In genomic region chr11:31995525-31996123, GRCh38 we compare ENCODE assay signal across 8 cellular contexts.
A peak's percentile ranks its signal among the peaks of the same experiment; 100 is the strongest.
DNase-seq lines count a peak whose midpoint lies in the region; ATAC-seq, FAIRE-seq and TF ChIP-seq lines count a peak whose summit lies in the region.

No MANE protein-coding gene starts in this region.

- POLR2A ChIA-PET in CD8-positive, alpha-beta T cell (lab: Charles Lee): no interaction called here

- no peaks in the 10 kb centered on the region for H3K9me3 ChIP-seq in CD8-positive, alpha-beta T cell (ENCODE audit: low read length)
- no peaks in the 10 kb centered on the region for H3K9me3 ChIP-seq in adipocyte (ENCODE audit: control insufficient read depth, low read length)

- CTCF ChIA-PET in CD8-positive, alpha-beta T cell (lab: Charles Lee): interaction anchor here (1.0 kb wide), 1 partner anchor 9 kb away, joined by 3 read pairs; no protein-coding TSS in a partner anchor

- peaks cover 15% of the 10 kb centered on the region for H3K27me3 Mint-ChIP-seq in CD8-positive, alpha-beta T cell (ENCODE audit: low read depth)
- peaks cover 2 to 11% (median 8%) of the 10 kb centered on the region in 3 donors for H3K27me3 Mint-ChIP-seq in CD14-positive monocyte (ENCODE audit: low read depth in 3 of 3)
- H3K27me3 Mint-ChIP-seq in stimulated activated memory B cell treated with anti-CD40 and anti-IgM and Interleukin-4, amounts not matched to agents 10 μg/mL and 1 μg/mL and 100 μg/mL, for 72 hours: peaks cover 13% of the 10 kb centered on the region

- no peak overlapping the region for H3K9ac ChIP-seq in adipocyte (ENCODE audit: low read length)

- H3K27ac ChIP-seq in CD8-positive, alpha-beta T cell (ENCODE audit: low read depth, low read length): no peak overlapping the region

- peaks cover 15% of the 10 kb centered on the region for H3K4me1 Mint-ChIP-seq in CD8-positive, alpha-beta T cell (ENCODE audit: low read depth)
- peaks cover 2% of the 10 kb centered on the region for H3K4me1 Mint-ChIP-seq in CD14-positive monocyte
- H3K4me1 Mint-ChIP-seq in stimulated activated memory B cell treated with anti-CD40 and anti-IgM and Interleukin-4, amounts not matched to agents 10 μg/mL and 1 μg/mL and 100 μg/mL, for 72 hours: peaks cover 8% of the 10 kb centered on the region

- no peaks in the 10 kb centered on the region for H3K9me3 Mint-ChIP-seq in CD8-positive, alpha-beta T cell
- peaks cover 0 to 3% (median 0%) of the 10 kb centered on the region in 7 donors for H3K9me3 Mint-ChIP-seq in CD14-positive monocyte
- no peaks in the 10 kb centered on the region for H3K9me3 Mint-ChIP-seq in stimulated activated memory B cell treated with anti-CD40 and anti-IgM and Interleukin-4, amounts not matched to agents 10 μg/mL and 1 μg/mL and 100 μg/mL, for 72 hours

- H3K4me3 ChIP-seq in CD8-positive, alpha-beta T cell (ENCODE audit: low read depth, low read length): no peak overlapping the region
- peak overlapping the region; percentile 8 for H3K4me3 ChIP-seq in adipocyte (ENCODE audit: low read length)

- no peaks in the 10 kb centered on the region for H3K36me3 ChIP-seq in CD8-positive, alpha-beta T cell (ENCODE audit: insufficient read depth, low read length)
- no peaks in the 10 kb centered on the region for H3K36me3 ChIP-seq in adipocyte (ENCODE audit: control insufficient read depth, insufficient read depth, low read length, severe bottlenecking)

- FAIRE-seq in frontal cortex (lab: Jason Lieb, UNC): no peak

- no peak for TF ChIP-seq CTCF in CD8-positive, alpha-beta T cell (IDR thresholded peaks at IDR 0.05)
- no peak for TF ChIP-seq CTCF in CD14-positive monocyte (IDR thresholded peaks at IDR 0.05)

- peak overlapping the region; percentile 54 for H3K4me3 Mint-ChIP-seq in CD8-positive, alpha-beta T cell
- peak overlapping the region in 1 of 2 donors; percentile 2 for H3K4me3 Mint-ChIP-seq in CD14-positive monocyte
- H3K4me3 Mint-ChIP-seq in stimulated activated memory B cell treated with anti-CD40 and anti-IgM and Interleukin-4, amounts not matched to agents 10 μg/mL and 1 μg/mL and 100 μg/mL, for 72 hours: no peak overlapping the region

- DNase-seq in CD8-positive, alpha-beta T cell: peak in 2 of 7 experiments; percentile 2 to 18
- DNase-seq in adipocyte (ENCODE audit: low read depth) (peak; percentile 32), CD14-positive monocyte (ENCODE audit: low spot score) (no peak), SHP77 treated with DMSO at 0.1 percent for 48 hours (lab: John Stamatoyannopoulos, UW) (no peak), frontal cortex (ENCODE audit: low spot score in 2 of 2) (no peak)

- no peak for ATAC-seq in CD8-positive, alpha-beta T cell
- ATAC-seq in GM19328 (IDR thresholded peaks at IDR 0.05; ENCODE audit: unreplicated experiment) (peak; percentile 79), HG03342 (IDR thresholded peaks at IDR 0.05; ENCODE audit: unreplicated experiment) (peak; percentile 89)
- ATAC-seq in stimulated activated memory B cell treated with anti-CD40 and anti-IgM and Interleukin-4, amounts not matched to agents 10 μg/mL and 1 μg/mL and 100 μg/mL, for 72 hours: no peak

- intact Hi-C loops in CD8-positive, alpha-beta T cell (cut with DNase I, micrococcal nuclease): no loop called here
- intact Hi-C loops in CD14-positive monocyte (cut with micrococcal nuclease): no loop called here

- no peaks in the 10 kb centered on the region for H3K4me1 ChIP-seq in CD8-positive, alpha-beta T cell (ENCODE audit: insufficient read depth, low read length)
- H3K4me1 ChIP-seq in adipocyte (ENCODE audit: control insufficient read depth, insufficient read depth, low read length): no peaks in the 10 kb centered on the region

- H3K27ac Mint-ChIP-seq in CD8-positive, alpha-beta T cell: peak overlapping the region; percentile 32
- H3K27ac Mint-ChIP-seq in CD14-positive monocyte: no peak overlapping the region
- no peak overlapping the region for H3K27ac Mint-ChIP-seq in stimulated activated memory B cell treated with anti-CD40 and anti-IgM and Interleukin-4, amounts not matched to agents 10 μg/mL and 1 μg/mL and 100 μg/mL, for 72 hours

- no peaks in the 10 kb centered on the region for H3K36me3 Mint-ChIP-seq in CD8-positive, alpha-beta T cell
- H3K36me3 Mint-ChIP-seq in CD14-positive monocyte: no peaks in the 10 kb centered on the region
- H3K36me3 Mint-ChIP-seq in stimulated activated memory B cell treated with anti-CD40 and anti-IgM and Interleukin-4, amounts not matched to agents 10 μg/mL and 1 μg/mL and 100 μg/mL, for 72 hours: no peaks in the 10 kb centered on the region

- H3K27me3 ChIP-seq in CD8-positive, alpha-beta T cell (ENCODE audit: insufficient read depth, low read length): no peaks in the 10 kb centered on the region
- peaks cover 36% of the 10 kb centered on the region for H3K27me3 ChIP-seq in adipocyte (replicated peaks; ENCODE audit: control insufficient read depth, insufficient read depth, low read length)

Comparison
In these comparisons a context has a peak if more than half of its experiments do, and no peak if none do; other contexts are left out.
1. ATAC-seq: peak in GM19328 (single experiment) and HG03342 (single experiment); none in CD8-positive, alpha-beta T cell (single experiment) and stimulated activated memory B cell treated with anti-CD40 and anti-IgM and Interleukin-4, amounts not matched to agents 10 μg/mL and 1 μg/mL and 100 μg/mL, for 72 hours (single experiment).